Comparison of ENCODE assay signal across 13 cellular contexts in the genomic region with DNA sequence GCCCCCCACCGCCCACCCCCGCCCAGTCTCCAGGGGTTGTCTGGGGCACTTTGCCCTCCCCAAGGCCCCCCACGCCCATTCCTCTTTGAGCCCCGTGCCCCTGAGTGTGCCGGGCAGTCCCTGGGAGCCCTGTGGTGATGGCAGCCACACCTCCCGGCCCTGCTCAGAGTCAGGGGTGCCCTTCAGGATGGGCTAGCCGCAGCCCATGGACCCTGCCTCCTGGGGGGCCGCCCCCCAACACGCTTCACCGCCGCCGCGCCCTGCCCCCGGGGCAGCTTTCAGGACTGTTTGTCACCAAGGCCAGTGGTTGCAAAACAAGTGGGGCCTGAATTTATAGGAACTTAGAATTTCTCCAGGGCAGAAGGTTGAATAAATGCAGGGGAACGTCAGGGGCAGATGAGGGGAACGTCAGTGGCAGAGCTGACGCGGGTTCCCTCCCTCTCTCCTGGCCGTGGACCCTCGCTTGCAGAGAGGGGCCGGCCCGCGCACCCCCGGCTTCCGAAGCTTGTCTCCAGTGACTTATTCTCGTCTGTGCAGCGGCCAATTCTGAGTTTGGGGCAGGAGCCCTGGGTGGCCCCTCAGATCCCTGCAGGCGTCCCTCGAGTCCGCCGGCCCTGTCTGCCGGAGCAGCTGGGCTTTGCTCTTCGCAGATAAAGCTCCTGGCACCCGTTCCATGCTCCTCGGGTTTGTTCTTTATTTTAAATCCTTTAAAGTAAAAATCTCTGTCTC. TPM values are rescaled to one million over a fixed set of nuclear protein-coding genes. Genes with fewer than 3 reads are reported as not detected.
DNase-seq lines count a peak whose midpoint lies in the region; ATAC-seq and TF ChIP-seq lines count a peak whose summit lies in the region.
"Had no signal": no experiment of that assay in that cellular context is flagged by ENCODE, and none has a peak within 500 bp of the region (broad histone marks: within the 10 kb centered on the region; RNA-seq: fewer than 3 reads in every experiment).

No MANE protein-coding gene starts in this region.

- H3K4me1 ChIP-seq in adrenal gland (replicated peaks in 1 of 2) (peaks cover 0 to 20% of the 10 kb centered on the region in 2 donors), ovary (ENCODE audit: insufficient read depth) (peaks cover 20% of the 10 kb centered on the region), upper lobe of right lung (peaks cover 19% of the 10 kb centered on the region)
- H3K4me1 ChIP-seq: prostate gland had no signal

- DNase-seq in adrenal gland (peak in 5 of 7 donors; percentile 33 to 72 (median 48)), cardiac septum (ENCODE audit: low spot score) (peak; percentile 71), ovary (peak in 4 of 5 donors; percentile 56 to 77 (median 64)), upper lobe of right lung (peak; percentile 68), HT-29 (ENCODE audit: low spot score) (no peak), NCI-H345 (lab: John Stamatoyannopoulos, UW) (no peak)
- DNase-seq: activated CD8-positive, alpha-beta memory T cell treated with anti-CD3 and anti-CD28 coated beads, Interleukin-2, amount 50 U/mL, for 4 hours; caudate nucleus; NCI-H2107; NCI-H774; T-cell had no signal

- no peak for TF ChIP-seq EP300 in ovary (IDR thresholded peaks at IDR 0.05)

- H3K4me3 ChIP-seq in adrenal gland (no peak overlapping the region), ovary (no peak overlapping the region), upper lobe of right lung (peak overlapping the region; percentile 8)
- H3K4me3 ChIP-seq: prostate gland had no signal

- no peak for ATAC-seq in upper lobe of right lung
- ATAC-seq in GM19452 (IDR thresholded peaks at IDR 0.05; ENCODE audit: unreplicated experiment), result no peak
- ATAC-seq: T-cell had no signal

- 52 to 72% (median 61%) methylated on average over 18 to 35 of the region's 35 CpGs for WGBS in adrenal gland, 4 donors
- WGBS in ovary, 3 donors, result 28 to 40% (median 30%) methylated on average over 34 to 35 of the region's 35 CpGs

- intact Hi-C loops in adrenal gland (cut with DNase I) (no loop called here), cardiac septum (cut with DNase I) (no loop called here), ovary (cut with DNase I) (loop anchor here in 3 of 4 donors (5.0 to 10.0 kb wide), 3 partner anchors 71 to 102 kb away; no protein-coding TSS in a partner anchor), upper lobe of right lung (cut with DNase I) (no loop called here)

- H3K9me3 ChIP-seq in adrenal gland (replicated peaks in 1 of 3) (peaks cover 0 to 4% (median 0%) of the 10 kb centered on the region in 3 donors), ovary (no peaks in the 10 kb centered on the region), upper lobe of right lung (no peaks in the 10 kb centered on the region)
- H3K9me3 ChIP-seq: prostate gland had no signal

- no peaks in the 10 kb centered on the region for H3K36me3 ChIP-seq in adrenal gland (replicated peaks in 1 of 2)
- no peaks in the 10 kb centered on the region for H3K36me3 ChIP-seq in ovary
- H3K36me3 ChIP-seq in upper lobe of right lung, result no peaks in the 10 kb centered on the region
- H3K36me3 ChIP-seq: prostate gland had no signal

- TF ChIP-seq POLR2A in adrenal gland (IDR thresholded peaks at IDR 0.05), result no peak
- TF ChIP-seq POLR2A in ovary (IDR thresholded peaks at IDR 0.05), result no peak

- H3K27ac ChIP-seq in adrenal gland (peak overlapping the region in 4 of 5 donors; percentile 37 to 92 (median 58)), ovary (peak overlapping the region in 1 of 2 donors; percentile 26), upper lobe of right lung (peak overlapping the region; percentile 80)

- no peak for TF ChIP-seq CTCF in adrenal gland (IDR thresholded peaks at IDR 0.05)
- no peak for TF ChIP-seq CTCF in ovary (IDR thresholded peaks at IDR 0.05)
- TF ChIP-seq CTCF in upper lobe of right lung (IDR thresholded peaks at IDR 0.05), result no peak

- H3K27me3 ChIP-seq in adrenal gland (no peaks in the 10 kb centered on the region), ovary (no peaks in the 10 kb centered on the region), upper lobe of right lung (no peaks in the 10 kb centered on the region)

RNA-seq across cellular contexts. Expression of a gene that starts 41.2 kb away (rescaled TPM):
- total RNA-seq in adrenal gland (10 to 100 TPM; 10.7 to 21.6 (median 18.4) TPM), cardiac septum (13.7 TPM), ovary (10 to 100 TPM in 5 of 7 donors, 1 to 10 TPM in 2; 6.4 to 23.7 (median 16.3) TPM), upper lobe of right lung (73.6 TPM)
- polyA plus RNA-seq in adrenal gland (10 to 100 TPM in 2 of 3 donors, 1 to 10 TPM in 1; 7.5 to 16.3 (median 12.4) TPM), ovary (10 to 100 TPM in 1 of 2 donors, 1 to 10 TPM in 1; 6.0 to 22.3 TPM)
- total RNA-seq in HT-29 (2014; rRNA removed; shearing (Covaris generic)), result 3.3 and 5.0 TPM in 2 replicates

Comparison
In these comparisons a context has a peak if more than half of its experiments do, and no peak if none do; other contexts are left out.
1. DNase-seq: peak in adrenal gland (5 of 7), cardiac septum (single experiment), ovary (4 of 5) and upper lobe of right lung (single experiment); none in HT-29 (single experiment) and NCI-H345 (single experiment).
2. intact Hi-C loops: an anchor here in ovary (5.0 to 10.0 kb wide); none called in adrenal gland, cardiac septum and upper lobe of right lung.